1 cellular context compared by ENCODE assay signal in genomic region chr22:21982338-21982965, GRCh38.
A peak's percentile ranks its signal among the peaks of the same experiment; 100 is the strongest.
TF ChIP-seq lines count a peak whose summit lies in the region.

Gene TOP3B (minus strand): TSS chr22:21982787. CDS start chr22:21975709, 7,078 bp downstream.

TF ChIP-seq in WTC11, 78 proteins besides CTCF, POLR2A, EP300 and RAD21 (continued from another document and continues in another):
- peak; percentile 60; the same call in 1 of the 2 replicates for TF ChIP-seq SMAD3 (CRISPR knock-in tag; IDR thresholded peaks at IDR 0.05; ENCODE audit: borderline replicate concordance)
- TF ChIP-seq SP1 (CRISPR knock-in tag; conservative IDR thresholded peaks at IDR 0.05): peak; percentile 75
- TF ChIP-seq ZSCAN18 (CRISPR knock-in tag; IDR thresholded peaks at IDR 0.05): no peak
- 0 out of 2 replicates have a peak, but pooled peaks have one; percentile 49 for TF ChIP-seq ZNF416 (CRISPR knock-in tag; IDR thresholded peaks at IDR 0.05)
- TF ChIP-seq MXD4 (CRISPR knock-in tag; IDR thresholded peaks at IDR 0.05; ENCODE audit: borderline replicate concordance): no peak
- no peak for TF ChIP-seq ZNF512 (CRISPR knock-in tag; IDR thresholded peaks at IDR 0.05; ENCODE audit: borderline replicate concordance)
- no peak for TF ChIP-seq ZNF317 (CRISPR knock-in tag; IDR thresholded peaks at IDR 0.05; ENCODE audit: borderline replicate concordance, low read depth)
- 0 out of 2 replicates have a peak, but pooled peaks have one; percentile 19 for TF ChIP-seq ELF4 (CRISPR knock-in tag; IDR thresholded peaks at IDR 0.05; ENCODE audit: low read depth)
- TF ChIP-seq ARID4B (CRISPR knock-in tag; IDR thresholded peaks at IDR 0.05; ENCODE audit: borderline replicate concordance): no peak
- TF ChIP-seq IRF2 (CRISPR knock-in tag; IDR thresholded peaks at IDR 0.05; ENCODE audit: borderline replicate concordance, low read depth): no peak
- TF ChIP-seq FOXJ3 (CRISPR knock-in tag; IDR thresholded peaks at IDR 0.05; ENCODE audit: borderline replicate concordance): no peak
- TF ChIP-seq ATF6 (CRISPR knock-in tag; IDR thresholded peaks at IDR 0.05): no peak
- peak; percentile 91 for TF ChIP-seq GABPB1 (CRISPR knock-in tag; IDR thresholded peaks at IDR 0.05)
- TF ChIP-seq ZNF232 (CRISPR knock-in tag; IDR thresholded peaks at IDR 0.05): peak; percentile 63; the same call in 1 of the 2 replicates
- no peak for TF ChIP-seq CDX4 (CRISPR knock-in tag; IDR thresholded peaks at IDR 0.05; ENCODE audit: borderline replicate concordance)
- no peak for TF ChIP-seq ZNF532 (CRISPR knock-in tag; IDR thresholded peaks at IDR 0.05; ENCODE audit: borderline replicate concordance)
- TF ChIP-seq IRF1 (CRISPR knock-in tag; IDR thresholded peaks at IDR 0.05): 0 out of 2 replicates have a peak, but pooled peaks have one; percentile 71
- TF ChIP-seq ZMAT4 (CRISPR knock-in tag; IDR thresholded peaks at IDR 0.05): no peak
- TF ChIP-seq PRDM15 (CRISPR knock-in tag; IDR thresholded peaks at IDR 0.05): peak; percentile 76
- peak; percentile 80 for TF ChIP-seq FOXP4 (CRISPR knock-in tag; IDR thresholded peaks at IDR 0.05)
- no peak for TF ChIP-seq ZNF138 (CRISPR knock-in tag; conservative IDR thresholded peaks at IDR 0.05)
- TF ChIP-seq STAT6 (CRISPR knock-in tag; conservative IDR thresholded peaks at IDR 0.05; ENCODE audit: low read depth): no peak
